17 cellular contexts compared by ENCODE assay signal in genomic region chr2:195094330-195094729, GRCh38.
DNase-seq lines count a peak whose midpoint lies in the region; ATAC-seq lines count a peak whose summit lies in the region.
"Had no signal": no experiment of that assay in that cellular context is flagged by ENCODE, and none has a peak within 500 bp of the region (broad histone marks: within the 10 kb centered on the region; RNA-seq: fewer than 3 reads in every experiment).

No MANE protein-coding gene starts in this region.

- ATAC-seq in GM18909 (IDR thresholded peaks at IDR 0.05; ENCODE audit: poor library complexity, unreplicated experiment) (peak; percentile 41), HG03378 (IDR thresholded peaks at IDR 0.05; ENCODE audit: unreplicated experiment) (peak; percentile 51), HG02981 (IDR thresholded peaks at IDR 0.05; ENCODE audit: unreplicated experiment) (no peak), GM21717 (IDR thresholded peaks at IDR 0.05; ENCODE audit: unreplicated experiment) (no peak)
- ATAC-seq in activated T-helper 17 cell treated with anti-CD3 and anti-CD28 coated beads, Interleukin-2, amount 50 U/mL, for 72 hours (replicated peaks) = peak; percentile 29
- ATAC-seq: natural killer cell had no signal

- H3K4me1 Mint-ChIP-seq in activated T-helper 17 cell treated with anti-CD3 and anti-CD28 coated beads, Interleukin-2, amount 50 U/mL, for 72 hours = no peaks in the 10 kb centered on the region
- H3K4me1 Mint-ChIP-seq: natural killer cell had no signal

- H3K27ac Mint-ChIP-seq in activated T-helper 17 cell treated with anti-CD3 and anti-CD28 coated beads, Interleukin-2, amount 50 U/mL, for 72 hours = no peak overlapping the region
- H3K27ac Mint-ChIP-seq: natural killer cell; stimulated activated naive CD8-positive, alpha-beta T cell treated with anti-CD3 and anti-CD28 coated beads, Interleukin-15, Interleukin-2, amounts not matched to agents 100 ng/mL and 50 ng/mL, for 24 hours had no signal

- no peak overlapping the region for H3K4me3 Mint-ChIP-seq in activated T-helper 17 cell treated with anti-CD3 and anti-CD28 coated beads, Interleukin-2, amount 50 U/mL, for 72 hours
- H3K4me3 Mint-ChIP-seq: natural killer cell; stimulated activated naive CD8-positive, alpha-beta T cell treated with anti-CD3 and anti-CD28 coated beads, Interleukin-15, Interleukin-2, amounts not matched to agents 100 ng/mL and 50 ng/mL, for 24 hours had no signal

- DNase-seq in A172 (ENCODE audit: low spot score) (peak; percentile 66), COLO829 (ENCODE audit: low spot score) (no peak), 8988T (no peak)
- DNase-seq: activated CD4-positive, alpha-beta T cell treated with anti-CD3 and anti-CD28 coated beads, Interleukin-2, amount 50 U/mL, for 1 hour; Caco-2; cerebellar nuclear complex; GOT3; KBM-7; natural killer cell; NCI-H1436; spleen had no signal

- no peaks in the 10 kb centered on the region for H3K36me3 Mint-ChIP-seq in activated T-helper 17 cell treated with anti-CD3 and anti-CD28 coated beads, Interleukin-2, amount 50 U/mL, for 72 hours (ENCODE audit: low read depth)
- H3K36me3 Mint-ChIP-seq: natural killer cell had no signal

- H3K27me3 Mint-ChIP-seq in activated T-helper 17 cell treated with anti-CD3 and anti-CD28 coated beads, Interleukin-2, amount 50 U/mL, for 72 hours = peaks cover 22% of the 10 kb centered on the region
- H3K27me3 Mint-ChIP-seq: stimulated activated naive CD8-positive, alpha-beta T cell treated with anti-CD3 and anti-CD28 coated beads, Interleukin-15, Interleukin-2, amounts not matched to agents 100 ng/mL and 50 ng/mL, for 24 hours had no signal

- no peaks in the 10 kb centered on the region for H3K9me3 Mint-ChIP-seq in activated T-helper 17 cell treated with anti-CD3 and anti-CD28 coated beads, Interleukin-2, amount 50 U/mL, for 72 hours
- H3K9me3 Mint-ChIP-seq: stimulated activated naive CD8-positive, alpha-beta T cell treated with anti-CD3 and anti-CD28 coated beads, Interleukin-15, Interleukin-2, amounts not matched to agents 100 ng/mL and 50 ng/mL, for 24 hours had no signal

Comparison
In these comparisons a context has a peak if more than half of its experiments do, and no peak if none do; other contexts are left out.
1. ATAC-seq: peak in GM18909 (single experiment), HG03378 (single experiment) and activated T-helper 17 cell treated with anti-CD3 and anti-CD28 coated beads, Interleukin-2, amount 50 U/mL, for 72 hours (single experiment); none in HG02981 (single experiment) and GM21717 (single experiment).